ENCODE assay signal across 11 cellular contexts in genomic region chr1:157597959-157598667, GRCh38. TPM values are rescaled to one million over a fixed set of nuclear protein-coding genes. Genes with fewer than 3 reads are reported as not detected.
DNase-seq lines count a peak whose midpoint lies in the region; ATAC-seq and TF ChIP-seq lines count a peak whose summit lies in the region.
"Had no signal": no experiment of that assay in that cellular context is flagged by ENCODE, and none has a peak within 500 bp of the region (broad histone marks: within the 10 kb centered on the region; RNA-seq: fewer than 3 reads in every experiment).

Gene FCRL4, minus strand, starts transcription at chr1:157598085. Its CDS starts 141 bp downstream, at chr1:157597944.

- H3K4me3 ChIP-seq in SU-DHL-6 (ENCODE audit: insufficient read depth, low read length, poor library complexity, severe bottlenecking): no peak within 1 kb of the TSS
- no peak within 1 kb of the TSS for H3K4me3 ChIP-seq in osteoblast (ENCODE audit: insufficient read depth, low read length)

- no peaks in the 10 kb centered on the region for H3K9me3 ChIP-seq in SU-DHL-6 (ENCODE audit: insufficient read depth, low read length)
- no peaks in the 10 kb centered on the region for H3K9me3 ChIP-seq in osteoblast (ENCODE audit: low read depth, low read length)

- no peaks in the 10 kb centered on the region for H3K9me2 ChIP-seq in SU-DHL-6 (replicated peaks; ENCODE audit: insufficient read depth, low read length)

- H3K27ac ChIP-seq in SU-DHL-6 (ENCODE audit: low read depth, low read length) (peak within 1 kb of the TSS; percentile 10; the same call in 1 of the 2 replicates), substantia nigra (ENCODE audit: low read depth, low read length, poor library complexity, severe bottlenecking) (no peak within 1 kb of the TSS), osteoblast (ENCODE audit: low read depth, low read length) (no peak within 1 kb of the TSS)

- H3K36me3 ChIP-seq in SU-DHL-6 (ENCODE audit: low read length): no peaks in the 10 kb centered on the region
- no peaks in the 10 kb centered on the region for H3K36me3 ChIP-seq in osteoblast (ENCODE audit: insufficient read depth, low read length)

- H3K27me3 ChIP-seq in SU-DHL-6 (ENCODE audit: low read length) (no peaks in the 10 kb centered on the region), osteoblast (ENCODE audit: insufficient read depth, low read length) (no peaks in the 10 kb centered on the region)

- no peaks in the 10 kb centered on the region for H3K4me1 ChIP-seq in osteoblast (ENCODE audit: insufficient read depth, low read length)

- no peak for TF ChIP-seq CTCF in SU-DHL-6 (IDR thresholded peaks at IDR 0.05; ENCODE audit: insufficient read depth, low read length, poor library complexity, severe bottlenecking)
- no peak for TF ChIP-seq CTCF in osteoblast (IDR thresholded peaks at IDR 0.05; ENCODE audit: extremely low read depth, low read depth, low read length)

- peak within 1 kb of the TSS; percentile 54 for H3K4me2 ChIP-seq in SU-DHL-6 (ENCODE audit: low read depth, low read length, poor library complexity, severe bottlenecking)
- H3K4me2 ChIP-seq in osteoblast (ENCODE audit: insufficient read depth, low read length): no peak within 1 kb of the TSS

- H4K20me1 ChIP-seq in SU-DHL-6 (ENCODE audit: low read depth, low read length): no peaks in the 10 kb centered on the region
- H4K20me1 ChIP-seq in osteoblast (ENCODE audit: insufficient read depth, low read length): no peaks in the 10 kb centered on the region

- DNase-seq in substantia nigra (lab: John Stamatoyannopoulos, UW) (no peak), SIG-M5 treated with dmso at 0.1 percent for 504 hours (lab: John Stamatoyannopoulos, UW; ENCODE audit: unreplicated experiment) (no peak), SIG-M5 (lab: John Stamatoyannopoulos, UW) (no peak), osteoblast (ENCODE audit: insufficient read length, low spot score, missing footprints) (no peak)
- DNase-seq: CD8-positive, alpha-beta T cell; Kasumi-1 had no signal

- H3K79me2 ChIP-seq in SU-DHL-6 (ENCODE audit: insufficient read depth, low read length) (no peaks in the 10 kb centered on the region), osteoblast (ENCODE audit: insufficient read depth, low read length) (no peaks in the 10 kb centered on the region)

- H3K9ac ChIP-seq in SU-DHL-6 (ENCODE audit: low read length): 0 out of 2 replicates have a peak within 1 kb of the TSS, but pooled peaks have one; percentile 1

- ATAC-seq in GM18499 (IDR thresholded peaks at IDR 0.05; ENCODE audit: insufficient read depth, unreplicated experiment): peak; percentile 48
- ATAC-seq in GM19463 (IDR thresholded peaks at IDR 0.05; ENCODE audit: unreplicated experiment): peak; percentile 41
- ATAC-seq in HG03064 (IDR thresholded peaks at IDR 0.05; ENCODE audit: low read depth, unreplicated experiment): peak; percentile 52
- ATAC-seq: CD8-positive, alpha-beta T cell had no signal

- no peak within 1 kb of the TSS for H2AFZ ChIP-seq in SU-DHL-6 (ENCODE audit: low read depth, low read length, severe bottlenecking)
- no peak within 1 kb of the TSS for H2AFZ ChIP-seq in osteoblast (ENCODE audit: low read length)

- peaks cover 27% of the 10 kb centered on the region; the same call in 1 of the 2 replicates for H3F3A ChIP-seq in SU-DHL-6 (ENCODE audit: insufficient read depth)

RNA-seq across cellular contexts. Expression of gene FCRL4, which starts in this region (rescaled TPM):
- not detected in 2 replicates for total RNA-seq in osteoblast
- total RNA-seq: CD8-positive, alpha-beta T cell; myocyte had no signal
